ENCODE assay signal across 12 cellular contexts in the genomic region with DNA sequence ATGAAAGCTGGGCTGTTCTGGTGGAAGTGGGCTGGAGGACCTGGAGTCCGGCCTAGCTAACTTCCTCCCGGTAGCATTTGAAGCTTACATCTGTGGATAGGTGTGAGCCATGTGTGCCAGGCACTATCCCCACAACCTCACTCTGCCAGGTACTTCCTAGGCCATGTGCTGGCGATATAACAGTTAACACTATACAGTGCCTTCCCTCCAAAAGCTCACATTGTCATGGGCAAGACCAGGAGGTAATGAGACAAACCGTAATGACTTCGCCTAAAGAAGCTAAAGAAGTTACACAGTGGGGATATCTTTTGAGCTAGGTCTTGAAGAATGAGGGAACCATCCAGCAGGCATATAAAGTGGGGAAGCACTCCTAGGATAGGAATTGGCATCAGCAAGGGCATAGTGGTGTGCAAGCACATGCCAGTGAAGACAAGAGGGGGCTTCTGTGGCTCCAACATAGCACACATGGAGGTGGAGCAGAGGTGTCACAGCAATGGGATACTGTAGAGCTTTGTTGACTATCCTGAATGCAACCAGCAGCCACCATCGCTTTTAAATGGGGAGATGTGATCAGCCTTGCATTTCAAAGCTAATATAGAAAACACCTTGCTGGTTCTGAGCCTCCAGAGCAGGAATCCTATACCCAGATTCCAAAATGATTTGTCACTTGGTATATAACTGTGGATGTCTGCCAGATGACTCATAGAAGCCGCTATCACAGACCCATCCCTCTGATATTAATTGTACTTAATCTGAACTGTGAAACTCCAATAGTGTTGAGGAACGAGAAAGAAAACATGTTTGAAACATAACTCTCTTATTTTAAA.
DNase-seq lines count a peak whose midpoint lies in the region; ATAC-seq, FAIRE-seq and TF ChIP-seq lines count a peak whose summit lies in the region.
"Had no signal": no experiment of that assay in that cellular context is flagged by ENCODE, and none has a peak within 500 bp of the region (broad histone marks: within the 10 kb centered on the region; RNA-seq: fewer than 3 reads in every experiment).

No MANE protein-coding gene starts in this region.

- no peak overlapping the region for H3K27ac ChIP-seq in foreskin keratinocyte
- H3K27ac ChIP-seq: thyroid gland had no signal

- peak; percentile 93 for FAIRE-seq in H54 (lab: Jason Lieb, UNC)
- FAIRE-seq: colon had no signal

- no peaks in the 10 kb centered on the region for H3K9me3 Mint-ChIP-seq in chondrocyte (ENCODE audit: low read depth)
- H3K9me3 Mint-ChIP-seq: neural crest cell had no signal

- H3K27me3 Mint-ChIP-seq in chondrocyte (ENCODE audit: low read depth) = no peaks in the 10 kb centered on the region

- DNase-seq in H54 (ENCODE audit: insufficient read length, low spot score) (peak; percentile 20), SW 1271 (lab: John Stamatoyannopoulos, UW) (peak; percentile 12 to 65), foreskin keratinocyte (peak; percentile 61 to 83), retinal pigment epithelial cell (ENCODE audit: low read depth) (peak; percentile 71), iPS-NIHi11 (ENCODE audit: low spot score) (no peak), NCI-H146 (lab: John Stamatoyannopoulos, UW) (no peak), chondrocyte (ENCODE audit: low spot score) (no peak), amniotic stem cell (lab: John Stamatoyannopoulos, UW) (no peak)
- DNase-seq: DMS 273 treated with DMSO at 0.1 percent for 48 hours, thyroid gland had no signal

- peaks cover 18% of the 10 kb centered on the region for H3K4me1 Mint-ChIP-seq in chondrocyte (ENCODE audit: low read depth)
- H3K4me1 Mint-ChIP-seq: neural crest cell had no signal

- no peak overlapping the region for H3K27ac Mint-ChIP-seq in chondrocyte (ENCODE audit: unreplicated experiment)

- H3K4me3 Mint-ChIP-seq in chondrocyte (ENCODE audit: unreplicated experiment) = no peak overlapping the region
- H3K4me3 Mint-ChIP-seq: neural crest cell had no signal

- peaks cover 4% of the 10 kb centered on the region for H3K4me1 ChIP-seq in foreskin keratinocyte
- H3K4me1 ChIP-seq: thyroid gland had no signal

- TF ChIP-seq CTCF in foreskin keratinocyte (conservative IDR thresholded peaks at IDR 0.05) (no peak), retinal pigment epithelial cell (conservative IDR thresholded peaks at IDR 0.05; ENCODE audit: low read depth, low read length) (no peak), chondrocyte (IDR thresholded peaks at IDR 0.05) (no peak)

- H3K4me3 ChIP-seq in retinal pigment epithelial cell (ENCODE audit: low read length) = no peak overlapping the region
- H3K4me3 ChIP-seq: thyroid gland had no signal

- no peaks in the 10 kb centered on the region for H3K27me3 ChIP-seq in foreskin keratinocyte
- H3K27me3 ChIP-seq: thyroid gland had no signal

- peak; percentile 99 for ATAC-seq in foreskin keratinocyte

- no peak for TF ChIP-seq POLR2A in H54 (IDR thresholded peaks at IDR 0.05; ENCODE audit: low read depth, low read length)

- no peaks in the 10 kb centered on the region for H3K36me3 Mint-ChIP-seq in chondrocyte (ENCODE audit: low read depth)

Comparison
In these comparisons a context has a peak if more than half of its experiments do, and no peak if none do; other contexts are left out.
1. DNase-seq: peak in H54 (single experiment), SW 1271 (2 of 2), foreskin keratinocyte (2 of 2) and retinal pigment epithelial cell (single experiment); none in iPS-NIHi11 (single experiment), NCI-H146 (single experiment), chondrocyte (single experiment) and amniotic stem cell (single experiment).